In genomic region chr7:100894860-100895700, GRCh38 we compare ENCODE assay signal across 1 cellular context.
A peak's percentile ranks its signal among the peaks of the same experiment; 100 is the strongest.
TF ChIP-seq lines count a peak whose summit lies in the region.

No MANE protein-coding gene starts in this region.

TF ChIP-seq in HepG2, 621 proteins besides CTCF, POLR2A, EP300 and RAD21:
- no peak for TF ChIP-seq MAZ (IDR thresholded peaks at IDR 0.05; ENCODE audit: borderline replicate concordance, low read depth, low read length)
- TF ChIP-seq MAZ (CRISPR knock-in tag; IDR thresholded peaks at IDR 0.05; ENCODE audit: low read depth), result 0 out of 2 replicates have a peak, but pooled peaks have one; percentile 27
- TF ChIP-seq KDM2A (CRISPR knock-in tag; IDR thresholded peaks at IDR 0.05; ENCODE audit: borderline replicate concordance, low read depth), result peak; percentile 43; the same call in 1 of the 2 replicates
- TF ChIP-seq SATB2 (CRISPR knock-in tag; IDR thresholded peaks at IDR 0.05), result no peak
- peak; percentile 1 for TF ChIP-seq ASH2L (IDR thresholded peaks at IDR 0.05; ENCODE audit: insufficient read length, low read depth, low read length)
- peak; percentile 82 for TF ChIP-seq PATZ1 (CRISPR knock-in tag; IDR thresholded peaks at IDR 0.05)
- TF ChIP-seq ZNF329 (CRISPR knock-in tag; IDR thresholded peaks at IDR 0.05; ENCODE audit: low read depth), result 0 out of 2 replicates have a peak, but pooled peaks have one; percentile 47
- TF ChIP-seq ZNF318 (CRISPR knock-in tag; IDR thresholded peaks at IDR 0.05), result 0 out of 2 replicates have a peak, but pooled peaks have one; percentile 45
- TF ChIP-seq SALL2 (CRISPR knock-in tag; IDR thresholded peaks at IDR 0.05), result peak; percentile 26; the same call in 1 of the 2 replicates
- no peak for TF ChIP-seq FOXP1 (IDR thresholded peaks at IDR 0.05)
- TF ChIP-seq FOXP1 (CRISPR knock-in tag; IDR thresholded peaks at IDR 0.05), result no peak
- peak; percentile 88 for TF ChIP-seq ZBTB7A (CRISPR knock-in tag; IDR thresholded peaks at IDR 0.05)
- TF ChIP-seq EZH2 (conservative IDR thresholded peaks at IDR 0.05; ENCODE audit: low read depth, low read length), result peak; percentile 80; the same call in 1 of the 2 replicates
- peak; percentile 84 for TF ChIP-seq STAG1 (CRISPR knock-in tag; IDR thresholded peaks at IDR 0.05)
- peak; percentile 32 for TF ChIP-seq AGO1 (IDR thresholded peaks at IDR 0.05; ENCODE audit: low read depth, low read length, poor library complexity, severe bottlenecking)
- peak; percentile 20; the same call in 1 of the 2 replicates for TF ChIP-seq ZGPAT (CRISPR knock-in tag; IDR thresholded peaks at IDR 0.05)
- no peak for TF ChIP-seq ISL2 (CRISPR knock-in tag; IDR thresholded peaks at IDR 0.05)
